In genomic region chr5:9698125-9698848, GRCh38 we compare ENCODE assay signal across 24 cellular contexts.
A peak's percentile ranks its signal among the peaks of the same experiment; 100 is the strongest.
DNase-seq lines count a peak whose midpoint lies in the region; ATAC-seq, FAIRE-seq and TF ChIP-seq lines count a peak whose summit lies in the region.
"Had no signal": no experiment of that assay in that cellular context is flagged by ENCODE, and none has a peak within 500 bp of the region (broad histone marks: within the 10 kb centered on the region; RNA-seq: fewer than 3 reads in every experiment).

No MANE protein-coding gene starts in this region.

- H3K4me1 ChIP-seq in SJSA1 (replicated peaks) (peaks cover 27% of the 10 kb centered on the region), HepG2 (ENCODE audit: insufficient read depth, low read length) (no peaks in the 10 kb centered on the region)
- H3K4me1 ChIP-seq: body of pancreas, lower lobe of right lung had no signal

- H3K27ac Mint-ChIP-seq in activated T-cell treated with anti-CD3 and anti-CD28 coated beads, Interleukin-2, amount 50 U/mL, for 24 hours = no peak overlapping the region
- H3K27ac Mint-ChIP-seq: activated naive CD4-positive, alpha-beta T cell treated with anti-CD3 and anti-CD28 coated beads, Interleukin-2, amount 50 U/mL, for 24 hours; activated T-cell treated with anti-CD3 and anti-CD28 coated beads, Interleukin-2, amount 50 U/mL, for 72 hours; B cell; dendritic cell treated with granulocyte-macrophage colony-stimulating factor and Interleukin-4, amounts not matched to agents 40 ng/mL and 50 ng/mL, for 4 days; naive thymus-derived CD8-positive, alpha-beta T cell had no signal

- H3K79me2 ChIP-seq in HepG2 (ENCODE audit: insufficient read depth, low read length) = no peaks in the 10 kb centered on the region

- H3K4me3 Mint-ChIP-seq in activated T-cell treated with anti-CD3 and anti-CD28 coated beads, Interleukin-2, amount 50 U/mL, for 24 hours = no peak overlapping the region
- H3K4me3 Mint-ChIP-seq: activated naive CD4-positive, alpha-beta T cell treated with anti-CD3 and anti-CD28 coated beads, Interleukin-2, amount 50 U/mL, for 24 hours; activated T-cell treated with anti-CD3 and anti-CD28 coated beads, Interleukin-2, amount 50 U/mL, for 72 hours; B cell; dendritic cell treated with granulocyte-macrophage colony-stimulating factor and Interleukin-4, amounts not matched to agents 40 ng/mL and 50 ng/mL, for 4 days; naive thymus-derived CD8-positive, alpha-beta T cell had no signal

- H3K9ac ChIP-seq in HepG2 (ENCODE audit: insufficient read depth, low read depth, low read length) = no peak overlapping the region

- TF ChIP-seq EP300 in HepG2 (IDR thresholded peaks at IDR 0.05; ENCODE audit: low read depth in 2 of 2, low read length in 2 of 2) (no peak), HepG2 (CRISPR knock-in tag; IDR thresholded peaks at IDR 0.05; ENCODE audit: borderline replicate concordance) (no peak)

- no peak for TF ChIP-seq RAD21 in HepG2 (CRISPR knock-in tag; IDR thresholded peaks at IDR 0.05)

- no peaks in the 10 kb centered on the region for H3K9me3 Mint-ChIP-seq in activated T-cell treated with anti-CD3 and anti-CD28 coated beads, Interleukin-2, amount 50 U/mL, for 24 hours
- H3K9me3 Mint-ChIP-seq: activated naive CD4-positive, alpha-beta T cell treated with anti-CD3 and anti-CD28 coated beads, Interleukin-2, amount 50 U/mL, for 24 hours; dendritic cell treated with granulocyte-macrophage colony-stimulating factor and Interleukin-4, amounts not matched to agents 40 ng/mL and 50 ng/mL, for 4 days had no signal

- WGBS in HepG2 (ENCODE audit: low lambda C conversion rate) = 32% methylated on average over 9 of the region's 9 CpGs

- no peaks in the 10 kb centered on the region for H3K36me3 Mint-ChIP-seq in activated T-cell treated with anti-CD3 and anti-CD28 coated beads, Interleukin-2, amount 50 U/mL, for 24 hours (ENCODE audit: low read depth)
- H3K36me3 Mint-ChIP-seq: activated naive CD4-positive, alpha-beta T cell treated with anti-CD3 and anti-CD28 coated beads, Interleukin-2, amount 50 U/mL, for 24 hours; naive thymus-derived CD8-positive, alpha-beta T cell had no signal

- DNase-seq in AG04450 (ENCODE audit: low read depth, low spot score) = no peak
- peak; percentile 35 for DNase-seq in GM03348 (ENCODE audit: low spot score)
- peak; percentile 88 to 97 for DNase-seq in SJSA1 (ENCODE audit: low read depth in 1 of 2, low spot score in 2 of 2)
- DNase-seq in fibroblast of the aortic adventitia (ENCODE audit: low read depth) = peak; percentile 23
- DNase-seq in HepG2 (ENCODE audit: low spot score) = no peak
- no peak for DNase-seq in activated T-cell treated with anti-CD3 and anti-CD28 coated beads, Interleukin-2, amount 50 U/mL, for 24 hours
- no peak for DNase-seq in HPDE6-E6E7 (ENCODE audit: extremely low spot score)
- DNase-seq: activated CD4-positive, CD25-positive, alpha-beta regulatory T cell; activated T-cell treated with anti-CD3 and anti-CD28 coated beads, Interleukin-2, amount 50 U/mL, for 72 hours; body of pancreas; erythroblast; GOT3; heart right ventricle; KG1; lower lobe of right lung; naive thymus-derived CD8-positive, alpha-beta T cell; NCI-H1092 treated with DMSO at 0.1 percent for 48 hours; NCI-H748 treated with DMSO at 0.1 percent for 48 hours; stimulated activated CD4-positive, alpha-beta T cell treated with anti-CD3 and anti-CD28 coated beads, Interleukin-2, amount 100 ng/mL, for 48 hours had no signal

- no peak for TF ChIP-seq CTCF in AG04450 (IDR thresholded peaks at IDR 0.05; ENCODE audit: low read depth, low read length)
- TF ChIP-seq CTCF in fibroblast of the aortic adventitia (IDR thresholded peaks at IDR 0.05; ENCODE audit: insufficient read depth, low read length) = no peak
- TF ChIP-seq CTCF in HepG2 (CRISPR knock-in tag; IDR thresholded peaks at IDR 0.05) = no peak

- in situ Hi-C loops in HepG2 (cut with HindIII; ENCODE audit: extremely low pct_ligation_motif_present, low pct_unique_long_range_greater_than_20kb) = no loop called here

- ATAC-seq in HepG2 (no peak), HG02759 (IDR thresholded peaks at IDR 0.05; ENCODE audit: unreplicated experiment) (no peak)
- ATAC-seq: activated T-cell treated with anti-CD3 and anti-CD28 coated beads, Interleukin-2, amount 50 U/mL, for 72 hours; body of pancreas; lower lobe of right lung; naive thymus-derived CD8-positive, alpha-beta T cell had no signal

- POLR2A ChIA-PET in AG04450 (lab: Yijun Ruan, JAX) = no interaction called here
- POLR2A ChIA-PET in HepG2 (lab: Yijun Ruan, JAX) = no interaction called here

- no peaks in the 10 kb centered on the region for H3K9me3 ChIP-seq in AG04450 (ENCODE audit: control insufficient read depth, insufficient read depth, low read length)
- H3K9me3 ChIP-seq in SJSA1 (replicated peaks) = no peaks in the 10 kb centered on the region
- no peaks in the 10 kb centered on the region for H3K9me3 ChIP-seq in HepG2 (ENCODE audit: low read length)
- H3K9me3 ChIP-seq: body of pancreas, heart right ventricle, lower lobe of right lung had no signal

- intact Hi-C loops in HepG2 (cut with micrococcal nuclease; ENCODE audit: unreplicated experiment) = no loop called here

- no TSS peak for BruUV-seq in HepG2 (replicated peaks; lab: Mats Ljungman, UMichigan)

- H3K4me1 Mint-ChIP-seq in activated T-cell treated with anti-CD3 and anti-CD28 coated beads, Interleukin-2, amount 50 U/mL, for 24 hours (ENCODE audit: low read depth) = no peaks in the 10 kb centered on the region
- H3K4me1 Mint-ChIP-seq: activated naive CD4-positive, alpha-beta T cell treated with anti-CD3 and anti-CD28 coated beads, Interleukin-2, amount 50 U/mL, for 24 hours; B cell; naive thymus-derived CD8-positive, alpha-beta T cell had no signal

- H3K27ac ChIP-seq in AG04450 (ENCODE audit: low read depth, low read length) (peak overlapping the region; percentile 22), SJSA1 (peak overlapping the region; percentile 82), HepG2 (ENCODE audit: extremely low read length, insufficient read depth, low read length) (no peak overlapping the region)
- H3K27ac ChIP-seq: body of pancreas, heart right ventricle, lower lobe of right lung had no signal

- H3K27me3 ChIP-seq in AG04450 (ENCODE audit: control insufficient read depth, insufficient read depth, low read length) (no peaks in the 10 kb centered on the region), SJSA1 (replicated peaks) (no peaks in the 10 kb centered on the region), HepG2 (ENCODE audit: control insufficient read depth in 1 of 2, insufficient read depth in 2 of 2, low read length in 2 of 2) (no peaks in the 10 kb centered on the region; a peak in 1 of 5 replicates)
- H3K27me3 ChIP-seq: body of pancreas, heart right ventricle had no signal

- FAIRE-seq in HepG2 (lab: Jason Lieb, UNC) = no peak
- FAIRE-seq: islet of Langerhans had no signal

- CTCF ChIA-PET in AG04450 (lab: Charles Lee) = no interaction called here
- CTCF ChIA-PET in HepG2 (lab: Yijun Ruan, JAX; ENCODE audit: low intra/inter-chr PET ratio, low total read pairs) = no interaction called here

- no peak for TF ChIP-seq POLR2A in HepG2 (IDR thresholded peaks at IDR 0.05; ENCODE audit: insufficient read depth in 1 of 2, low read depth in 2 of 2, low read length in 2 of 2)

- H3K36me3 ChIP-seq in SJSA1 = no peaks in the 10 kb centered on the region
- H3K36me3 ChIP-seq in HepG2 (replicated peaks in 1 of 2; ENCODE audit: control insufficient read depth in 1 of 2, insufficient read depth in 2 of 2, low read length in 2 of 2) = no peaks in the 10 kb centered on the region
- H3K36me3 ChIP-seq: heart right ventricle, lower lobe of right lung had no signal

- H2AFZ ChIP-seq in HepG2 (ENCODE audit: low read length) = no peak overlapping the region

- H3K4me3 ChIP-seq in AG04450 (ENCODE audit: low read depth, low read length) = no peak overlapping the region
- no peak overlapping the region for H3K4me3 ChIP-seq in SJSA1
- H3K4me3 ChIP-seq in fibroblast of the aortic adventitia (ENCODE audit: low read depth, low read length) = no peak overlapping the region
- H3K4me3 ChIP-seq in HepG2 (replicated peaks in 1 of 3; ENCODE audit: insufficient read depth in 1 of 3, low read depth in 2 of 3, low read length in 3 of 3) = no peak overlapping the region
- H3K4me3 ChIP-seq: body of pancreas, heart right ventricle, lower lobe of right lung had no signal

- H3K27me3 Mint-ChIP-seq in activated T-cell treated with anti-CD3 and anti-CD28 coated beads, Interleukin-2, amount 50 U/mL, for 24 hours = no peaks in the 10 kb centered on the region
- H3K27me3 Mint-ChIP-seq: activated naive CD4-positive, alpha-beta T cell treated with anti-CD3 and anti-CD28 coated beads, Interleukin-2, amount 50 U/mL, for 24 hours; B cell; dendritic cell treated with granulocyte-macrophage colony-stimulating factor and Interleukin-4, amounts not matched to agents 40 ng/mL and 50 ng/mL, for 4 days had no signal

- no peaks in the 10 kb centered on the region for H4K20me1 ChIP-seq in HepG2 (ENCODE audit: insufficient read depth, low read length)

- no peak overlapping the region for H3K4me2 ChIP-seq in HepG2 (ENCODE audit: low read depth, low read length)

TF ChIP-seq in HepG2, 621 proteins besides CTCF, POLR2A, EP300 and RAD21 (continues in another document):
- TF ChIP-seq ZNF883 (CRISPR knock-in tag; IDR thresholded peaks at IDR 0.05; ENCODE audit: not compliant biosample characterization) (no peak), TBP (CRISPR knock-in tag; IDR thresholded peaks at IDR 0.05) (no peak), HDAC6 (IDR thresholded peaks at IDR 0.05; ENCODE audit: low read depth, low read length) (no peak), ZFP36 (IDR thresholded peaks at IDR 0.05; ENCODE audit: borderline replicate concordance, low read depth, low read length, partially characterized antibody) (no peak), BORCS8-MEF2B (CRISPR knock-in tag; IDR thresholded peaks at IDR 0.05) (no peak), POLR2AphosphoS2 (IDR thresholded peaks at IDR 0.05; ENCODE audit: low read depth, low read length) (no peak), NFIB (CRISPR knock-in tag; IDR thresholded peaks at IDR 0.05; ENCODE audit: borderline replicate concordance) (no peak), ATF3 (CRISPR knock-in tag; IDR thresholded peaks at IDR 0.05) (no peak), ZNF878 (CRISPR knock-in tag; IDR thresholded peaks at IDR 0.05) (no peak), XBP1 (CRISPR knock-in tag; IDR thresholded peaks at IDR 0.05) (no peak), CBX1 (IDR thresholded peaks at IDR 0.05; ENCODE audit: low read depth) (no peak), PAWR (CRISPR knock-in tag; IDR thresholded peaks at IDR 0.05; ENCODE audit: borderline replicate concordance) (no peak), ELF3 (CRISPR knock-in tag; IDR thresholded peaks at IDR 0.05) (no peak), MBD4 (IDR thresholded peaks at IDR 0.05; ENCODE audit: borderline replicate concordance, low read length) (no peak), PHB2 (IDR thresholded peaks at IDR 0.05; ENCODE audit: partially characterized antibody) (no peak)

Comparison
In these comparisons a context has a peak if more than half of its experiments do, and no peak if none do; other contexts are left out.
1. DNase-seq: peak in GM03348 (single experiment), SJSA1 (2 of 2) and fibroblast of the aortic adventitia (single experiment); none in AG04450 (single experiment), HepG2 (single experiment), activated T-cell treated with anti-CD3 and anti-CD28 coated beads, Interleukin-2, amount 50 U/mL, for 24 hours (single experiment) and HPDE6-E6E7 (single experiment).